In genomic region chr10:121536271-121536918, GRCh38 we compare ENCODE assay signal across 1 cellular context.
TF ChIP-seq lines count a peak whose summit lies in the region.

No MANE protein-coding gene starts in this region.

TF ChIP-seq in H1, 55 proteins besides CTCF, POLR2A, EP300 and RAD21:
- TF ChIP-seq HDAC2 (IDR thresholded peaks at IDR 0.05; ENCODE audit: borderline replicate concordance in 1 of 2, low read depth in 2 of 2, low read length in 2 of 2) (no peak), E2F6 (IDR thresholded peaks at IDR 0.05) (peak; percentile 63), MAX (IDR thresholded peaks at IDR 0.05) (peak; percentile 73; the same call in 1 of the 2 replicates), CHD1 (IDR thresholded peaks at IDR 0.05; ENCODE audit: low read depth, low read length) (no peak)
